23 cellular contexts compared by ENCODE assay signal in the genomic region with DNA sequence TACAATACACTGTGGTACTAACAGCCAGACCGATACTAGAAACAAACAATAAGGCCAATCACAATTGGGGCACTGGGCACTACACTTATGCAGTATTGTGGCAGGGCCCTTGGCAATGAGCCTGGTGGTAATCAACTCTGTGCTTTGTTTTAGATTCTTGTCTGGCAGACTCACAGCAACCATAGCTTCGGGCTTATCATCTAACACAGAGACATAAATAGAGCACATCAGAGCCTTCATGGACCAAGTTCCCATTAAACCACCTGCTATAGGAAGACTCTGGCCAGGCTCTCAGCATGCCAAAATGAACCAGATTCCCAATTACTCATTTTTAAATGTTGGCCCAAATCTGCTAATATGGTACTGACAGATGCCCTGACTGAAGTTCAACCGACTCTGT.
DNase-seq lines count a peak whose midpoint lies in the region; ATAC-seq and TF ChIP-seq lines count a peak whose summit lies in the region.
"Had no signal": no experiment of that assay in that cellular context is flagged by ENCODE, and none has a peak within 500 bp of the region (broad histone marks: within the 10 kb centered on the region; RNA-seq: fewer than 3 reads in every experiment).

No MANE protein-coding gene starts in this region.

- no peak overlapping the region for H3K27ac ChIP-seq in adrenal gland
- H3K27ac ChIP-seq: HL-60, parathyroid adenoma, sigmoid colon, testis, vagina had no signal

- intact Hi-C loops in natural killer cell (cut with micrococcal nuclease) (no loop called here), adrenal gland (cut with DNase I) (no loop called here)

- H3K4me3 ChIP-seq in adipocyte (ENCODE audit: low read length) (no peak overlapping the region), adrenal gland (no peak overlapping the region)
- H3K4me3 ChIP-seq: GM12878, sigmoid colon, testis, vagina had no signal

- no peak overlapping the region for H3K27ac Mint-ChIP-seq in natural killer cell treated with Interleukin-12 subunit alpha and Interleukin-12 subunit beta and Interleukin-15 and Interleukin-18, amount 100 ng/mL, for 72 hours
- H3K27ac Mint-ChIP-seq in natural killer cell = no peak overlapping the region
- no peak overlapping the region for H3K27ac Mint-ChIP-seq in T-helper 2 cell treated with Interferon-gamma antibody and Interleukin-4, amounts not matched to agents 5 μg/mL and 100 μg/mL, for 36 hours
- H3K27ac Mint-ChIP-seq: CD4-positive, CD25-positive, alpha-beta regulatory T cell; HFFc6 had no signal

- H3K36me3 Mint-ChIP-seq in natural killer cell treated with Interleukin-12 subunit alpha and Interleukin-12 subunit beta and Interleukin-15 and Interleukin-18, amount 100 ng/mL, for 72 hours = no peaks in the 10 kb centered on the region
- H3K36me3 Mint-ChIP-seq in natural killer cell = no peaks in the 10 kb centered on the region
- H3K36me3 Mint-ChIP-seq in T-helper 2 cell treated with Interferon-gamma antibody and Interleukin-4, amounts not matched to agents 5 μg/mL and 100 μg/mL, for 36 hours (ENCODE audit: low read depth) = no peaks in the 10 kb centered on the region
- H3K36me3 Mint-ChIP-seq: CD4-positive, CD25-positive, alpha-beta regulatory T cell had no signal

- H3K36me3 ChIP-seq in adipocyte (ENCODE audit: control insufficient read depth, insufficient read depth, low read length, severe bottlenecking) (no peaks in the 10 kb centered on the region), adrenal gland (replicated peaks in 1 of 2) (no peaks in the 10 kb centered on the region)
- H3K36me3 ChIP-seq: sigmoid colon, vagina had no signal

- H3K9me3 ChIP-seq in adipocyte (ENCODE audit: control insufficient read depth, low read length) (no peaks in the 10 kb centered on the region), adrenal gland (replicated peaks in 1 of 3) (no peaks in the 10 kb centered on the region)
- H3K9me3 ChIP-seq: sigmoid colon, testis, vagina had no signal

- H3K4me1 Mint-ChIP-seq in natural killer cell treated with Interleukin-12 subunit alpha and Interleukin-12 subunit beta and Interleukin-15 and Interleukin-18, amount 100 ng/mL, for 72 hours (ENCODE audit: low read depth in 2 of 2) = no peaks in the 10 kb centered on the region
- no peaks in the 10 kb centered on the region for H3K4me1 Mint-ChIP-seq in natural killer cell
- no peaks in the 10 kb centered on the region for H3K4me1 Mint-ChIP-seq in T-helper 2 cell treated with Interferon-gamma antibody and Interleukin-4, amounts not matched to agents 5 μg/mL and 100 μg/mL, for 36 hours (ENCODE audit: low read depth)
- H3K4me1 Mint-ChIP-seq: CD4-positive, CD25-positive, alpha-beta regulatory T cell had no signal

- no peaks in the 10 kb centered on the region for H3K9me3 Mint-ChIP-seq in natural killer cell treated with Interleukin-12 subunit alpha and Interleukin-12 subunit beta and Interleukin-15 and Interleukin-18, amount 100 ng/mL, for 72 hours
- no peaks in the 10 kb centered on the region for H3K9me3 Mint-ChIP-seq in natural killer cell
- H3K9me3 Mint-ChIP-seq in T-helper 2 cell treated with Interferon-gamma antibody and Interleukin-4, amounts not matched to agents 5 μg/mL and 100 μg/mL, for 36 hours = no peaks in the 10 kb centered on the region
- H3K9me3 Mint-ChIP-seq: CD4-positive, CD25-positive, alpha-beta regulatory T cell; HFFc6 had no signal

- H3K4me1 ChIP-seq in adipocyte (ENCODE audit: control insufficient read depth, insufficient read depth, low read length) (no peaks in the 10 kb centered on the region), adrenal gland (replicated peaks in 1 of 2) (no peaks in the 10 kb centered on the region)
- H3K4me1 ChIP-seq: parathyroid adenoma, sigmoid colon, testis, vagina had no signal

- no peak for TF ChIP-seq POLR2A in adrenal gland (IDR thresholded peaks at IDR 0.05)

- no peak overlapping the region for H3K9ac ChIP-seq in adipocyte (ENCODE audit: low read length)
- H3K9ac ChIP-seq: parathyroid adenoma had no signal

- H3K27me3 ChIP-seq in adipocyte (replicated peaks; ENCODE audit: control insufficient read depth, insufficient read depth, low read length) (no peaks in the 10 kb centered on the region), adrenal gland (no peaks in the 10 kb centered on the region)
- H3K27me3 ChIP-seq: sigmoid colon, testis, vagina had no signal

- peak; percentile 32 to 43 for ATAC-seq in natural killer cell treated with Interleukin-12 subunit alpha and Interleukin-12 subunit beta and Interleukin-15 and Interleukin-18, amount 100 ng/mL, for 72 hours
- no peak for ATAC-seq in natural killer cell
- ATAC-seq: GM12878 had no signal

- WGBS in adrenal gland, 4 donors = 77 to 84% (median 81%) methylated on average over 3 of the region's 3 CpGs

- H3K27me3 Mint-ChIP-seq in natural killer cell treated with Interleukin-12 subunit alpha and Interleukin-12 subunit beta and Interleukin-15 and Interleukin-18, amount 100 ng/mL, for 72 hours = peaks cover 12 to 25% of the 10 kb centered on the region in 2 donors
- H3K27me3 Mint-ChIP-seq in natural killer cell (ENCODE audit: low read depth in 2 of 2) = peaks cover 0 to 8% of the 10 kb centered on the region in 2 donors
- peaks cover 7% of the 10 kb centered on the region for H3K27me3 Mint-ChIP-seq in T-helper 2 cell treated with Interferon-gamma antibody and Interleukin-4, amounts not matched to agents 5 μg/mL and 100 μg/mL, for 36 hours (ENCODE audit: low read depth)
- H3K27me3 Mint-ChIP-seq: CD4-positive, CD25-positive, alpha-beta regulatory T cell had no signal

- no peak for DNase-seq in natural killer cell treated with Interleukin-12 subunit alpha and Interleukin-12 subunit beta and Interleukin-15 and Interleukin-18, amount 100 ng/mL, for 72 hours (ENCODE audit: low spot score)
- no peak for DNase-seq in natural killer cell
- DNase-seq in adipocyte (ENCODE audit: low read depth) = peak; percentile 14
- DNase-seq in hypothalamus (lab: John Stamatoyannopoulos, UW) = peak in 32 of 51 donors; percentile 1 to 76 (median 25)
- no peak for DNase-seq in T-helper 2 cell treated with Interferon-gamma antibody and Interleukin-4, amounts not matched to agents 5 μg/mL and 100 μg/mL, for 36 hours (ENCODE audit: low spot score)
- no peak for DNase-seq in central memory CD4-positive, alpha-beta T cell
- no peak for DNase-seq in AG08395 (ENCODE audit: low spot score)
- DNase-seq in adrenal gland = no peak
- DNase-seq: ACHN; activated CD4-positive, alpha-beta T cell treated with anti-CD3 and anti-CD28 coated beads, Interleukin-2, amount 50 U/mL, for 1 hour; activated CD8-positive, alpha-beta memory T cell treated with anti-CD3 and anti-CD28 coated beads, Interleukin-2, amount 50 U/mL, for 4 hours; CD4-positive, CD25-positive, alpha-beta regulatory T cell; DMS153; HFFc6; NCI-H2029; NCI-H446 treated with DMSO at 0.1 percent for 48 hours; RPMI8226; sigmoid colon; testis had no signal

- no peak overlapping the region for H3K4me3 Mint-ChIP-seq in natural killer cell treated with Interleukin-12 subunit alpha and Interleukin-12 subunit beta and Interleukin-15 and Interleukin-18, amount 100 ng/mL, for 72 hours
- no peak overlapping the region for H3K4me3 Mint-ChIP-seq in natural killer cell
- no peak overlapping the region for H3K4me3 Mint-ChIP-seq in T-helper 2 cell treated with Interferon-gamma antibody and Interleukin-4, amounts not matched to agents 5 μg/mL and 100 μg/mL, for 36 hours
- H3K4me3 Mint-ChIP-seq: CD4-positive, CD25-positive, alpha-beta regulatory T cell; HFFc6 had no signal

- TF ChIP-seq CTCF in natural killer cell (IDR thresholded peaks at IDR 0.05) (no peak), adrenal gland (IDR thresholded peaks at IDR 0.05) (no peak)

Comparison
In these comparisons a context has a peak if more than half of its experiments do, and no peak if none do; other contexts are left out.
1. ATAC-seq: peak in natural killer cell treated with Interleukin-12 subunit alpha and Interleukin-12 subunit beta and Interleukin-15 and Interleukin-18, amount 100 ng/mL, for 72 hours (2 of 2); none in natural killer cell (0 of 3).
2. DNase-seq: peak in adipocyte (single experiment) and hypothalamus (32 of 51); none in natural killer cell treated with Interleukin-12 subunit alpha and Interleukin-12 subunit beta and Interleukin-15 and Interleukin-18, amount 100 ng/mL, for 72 hours (single experiment), natural killer cell (single experiment), T-helper 2 cell treated with Interferon-gamma antibody and Interleukin-4, amounts not matched to agents 5 μg/mL and 100 μg/mL, for 36 hours (single experiment), central memory CD4-positive, alpha-beta T cell (single experiment), AG08395 (single experiment) and adrenal gland (0 of 7).